ENCODE assay signal across 7 cellular contexts in genomic region chr10:96513686-96514551, GRCh38. TPM values are rescaled to one million over a fixed set of nuclear protein-coding genes. Genes with fewer than 3 reads are reported as not detected.
DNase-seq lines count a peak whose midpoint lies in the region; ATAC-seq and TF ChIP-seq lines count a peak whose summit lies in the region.

TSS of gene TLL2 (minus strand) at chr10:96513926. CDS start at chr10:96513685, 241 bp downstream.

- TF ChIP-seq POLR2A in prostate gland (IDR thresholded peaks at IDR 0.05) = peak; percentile 43

- H3K27ac ChIP-seq in right cardiac atrium (ENCODE audit: low read length) (no peak within 1 kb of the TSS), prostate gland (peak within 1 kb of the TSS in 1 of 2 donors; percentile 18)

- H3K4me3 ChIP-seq in right cardiac atrium (ENCODE audit: low read length) = peak within 1 kb of the TSS; percentile 54
- H3K4me3 ChIP-seq in prostate gland = peak within 1 kb of the TSS; percentile 29 to 49

- H3K9me3 ChIP-seq in right cardiac atrium (ENCODE audit: control insufficient read depth, low read length) (no peaks in the 10 kb centered on the region), prostate gland (no peaks in the 10 kb centered on the region)

- no peaks in the 10 kb centered on the region for H3K36me3 ChIP-seq in prostate gland

- intact Hi-C loops in right cardiac atrium (cut with DNase I) = loop anchor here (2.0 to 5.0 kb wide), 3 partner anchors 117 to 122 kb away; no protein-coding TSS in a partner anchor
- intact Hi-C loops in prostate gland (cut with DNase I) = loop anchor here (5.0 kb wide), 2 partner anchors 117 to 137 kb away; no protein-coding TSS in a partner anchor

- in situ Hi-C loops in GM13977 (cut with MboI; ENCODE audit: low pct_unique_long_range_greater_than_20kb, low sequenced_read_pairs, unreplicated experiment) = no loop called here

- ATAC-seq in HG02759 (IDR thresholded peaks at IDR 0.05; ENCODE audit: unreplicated experiment) = peak; percentile 81
- peak; percentile 98 for ATAC-seq in right cardiac atrium

- TF ChIP-seq CTCF in GM13977 (IDR thresholded peaks at IDR 0.05; ENCODE audit: extremely low read depth, insufficient read depth, missing control alignments) (peak; percentile 59), prostate gland (IDR thresholded peaks at IDR 0.05) (peak; percentile 19 to 90 (median 84))

- H3K27me3 ChIP-seq in right cardiac atrium (ENCODE audit: control insufficient read depth, insufficient read depth) = no peaks in the 10 kb centered on the region
- H3K27me3 ChIP-seq in prostate gland (replicated peaks; ENCODE audit: insufficient read depth) = no peaks in the 10 kb centered on the region

- DNase-seq in GM13977 (ENCODE audit: low spot score) (peak; percentile 88), NCI-H1105 treated with DMSO at 0.1 percent for 48 hours (lab: John Stamatoyannopoulos, UW) (peak; percentile 76), SW 1271 (lab: John Stamatoyannopoulos, UW) (peak; percentile 43 to 73), anterior cingulate cortex (lab: John Stamatoyannopoulos, UW) (peak in 56 of 58 donors; percentile 41 to 93 (median 82)), right cardiac atrium (peak; percentile 90 to 96 (median 95)), prostate gland (ENCODE audit: low spot score) (peak; percentile 87)

- H3K4me1 ChIP-seq in right cardiac atrium (ENCODE audit: control insufficient read depth, insufficient read depth, low read length) (peaks cover 4% of the 10 kb centered on the region), prostate gland (replicated peaks) (no peaks in the 10 kb centered on the region)

- WGBS in right cardiac atrium = 2% methylated on average over 69 of the region's 69 CpGs
- WGBS in prostate gland = under 1% methylated on average over 43 of the region's 69 CpGs

RNA-seq across cellular contexts. Expression of gene TLL2, which starts in this region (rescaled TPM):
- total RNA-seq in right cardiac atrium (1 to 10 TPM; 1.4 to 5.2 (median 2.6) TPM), prostate gland (under 1 TPM; 0.28 to 0.32 TPM)
- polyA plus RNA-seq in right cardiac atrium = 1.9 TPM

Comparison
In these comparisons a context has a peak if more than half of its experiments do, and no peak if none do; other contexts are left out.
1. Peak in DNase-seq and H3K4me3 ChIP-seq in prostate gland; RNA of the gene not detected or under 1 TPM.